In the genomic region with DNA sequence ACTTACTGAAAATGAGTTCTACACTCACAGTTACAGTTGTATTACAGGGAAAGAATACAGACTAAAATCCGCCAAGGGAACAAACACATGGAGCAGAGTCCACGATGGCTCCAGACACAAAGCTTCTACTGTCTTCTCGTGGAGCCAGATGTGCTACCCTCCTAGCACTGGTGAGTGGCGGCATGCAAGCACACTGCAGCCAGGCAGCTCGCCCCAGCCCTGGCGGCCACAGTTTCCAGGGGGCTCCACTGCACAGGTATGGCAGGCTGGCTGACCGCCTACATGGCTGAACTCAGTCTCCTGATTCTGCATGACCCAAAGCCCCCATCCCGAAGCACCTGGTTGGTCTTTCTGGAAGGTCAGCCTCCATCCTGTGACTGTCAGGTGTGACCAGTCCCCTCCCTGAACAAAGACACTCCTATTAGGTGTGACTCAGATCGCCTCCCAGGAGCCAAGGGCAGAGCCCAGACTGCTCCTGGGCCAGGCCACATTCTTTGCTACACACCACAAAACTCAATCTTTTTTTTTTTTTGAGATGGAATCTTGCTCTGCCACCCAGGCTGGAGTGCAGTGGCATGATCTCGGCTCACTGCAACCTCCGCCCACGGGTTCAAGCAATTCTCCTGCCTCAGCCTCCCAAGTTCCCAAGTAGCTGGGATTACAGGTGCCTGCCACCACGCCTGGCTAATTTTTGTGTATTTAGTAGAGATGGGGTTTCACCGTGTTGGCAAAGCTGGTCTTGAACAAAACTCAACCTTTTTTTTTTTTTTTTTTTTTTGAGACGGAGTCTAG, we compare ENCODE assay signal across 24 cellular contexts. TPM values are rescaled to one million over a fixed set of nuclear protein-coding genes. Genes with fewer than 3 reads are reported as not detected.
DNase-seq lines count a peak whose midpoint lies in the region; ATAC-seq and TF ChIP-seq lines count a peak whose summit lies in the region.
"Had no signal": no experiment of that assay in that cellular context is flagged by ENCODE, and none has a peak within 500 bp of the region (broad histone marks: within the 10 kb centered on the region; RNA-seq: fewer than 3 reads in every experiment).

No MANE protein-coding gene starts in this region.

- no peak overlapping the region for H3K27ac Mint-ChIP-seq in WTC11
- no peak overlapping the region for H3K27ac Mint-ChIP-seq in activated naive CD8-positive, alpha-beta T cell treated with anti-CD3 and anti-CD28 coated beads, Interleukin-2, amount 50 U/mL, for 24 hours
- H3K27ac Mint-ChIP-seq: activated T-cell treated with anti-CD3 and anti-CD28 coated beads, Interleukin-2, amount 50 U/mL, for 72 hours; CD4-positive, CD25-positive, alpha-beta regulatory T cell; neural progenitor cell; stimulated activated memory B cell treated with anti-CD40 and anti-IgM and Interleukin-4, amounts not matched to agents 10 μg/mL and 1 μg/mL and 100 μg/mL, for 72 hours; T-helper 2 cell treated with Interferon-gamma antibody and Interleukin-4, amounts not matched to agents 5 μg/mL and 100 μg/mL, for 36 hours had no signal

- POLR2A ChIA-PET in WTC11 (lab: Charles Lee) = no interaction called here

- H3K36me3 Mint-ChIP-seq in WTC11 = no peaks in the 10 kb centered on the region
- no peaks in the 10 kb centered on the region for H3K36me3 Mint-ChIP-seq in activated naive CD8-positive, alpha-beta T cell treated with anti-CD3 and anti-CD28 coated beads, Interleukin-2, amount 50 U/mL, for 24 hours (ENCODE audit: low read depth)
- H3K36me3 Mint-ChIP-seq: CD4-positive, CD25-positive, alpha-beta regulatory T cell; stimulated activated memory B cell treated with anti-CD40 and anti-IgM and Interleukin-4, amounts not matched to agents 10 μg/mL and 1 μg/mL and 100 μg/mL, for 72 hours had no signal

- ATAC-seq in WTC11 (peak; percentile 72), left colon (peak; percentile 56)
- ATAC-seq in activated naive CD8-positive, alpha-beta T cell treated with anti-CD3 and anti-CD28 coated beads, Interleukin-2, amount 50 U/mL, for 24 hours = no peak
- ATAC-seq: activated T-cell treated with anti-CD3 and anti-CD28 coated beads, Interleukin-2, amount 50 U/mL, for 72 hours; Right ventricle myocardium inferior; sciatic nerve; stimulated activated memory B cell treated with anti-CD40 and anti-IgM and Interleukin-4, amounts not matched to agents 10 μg/mL and 1 μg/mL and 100 μg/mL, for 72 hours had no signal

- peaks cover 7% of the 10 kb centered on the region; the same call in 1 of the 2 replicates for H3K27me3 Mint-ChIP-seq in WTC11 (ENCODE audit: low read depth)
- no peaks in the 10 kb centered on the region for H3K27me3 Mint-ChIP-seq in activated naive CD8-positive, alpha-beta T cell treated with anti-CD3 and anti-CD28 coated beads, Interleukin-2, amount 50 U/mL, for 24 hours

- peak; percentile 44 for DNase-seq in activated CD8-positive, alpha-beta memory T cell treated with anti-CD3 and anti-CD28 coated beads for 24 hours
- DNase-seq in activated CD8-positive, alpha-beta memory T cell treated with anti-CD3 and anti-CD28 coated beads, Interleukin-2, amount 50 U/mL, for 4 hours = no peak
- DNase-seq in WTC11 (ENCODE audit: low spot score) (no peak), left colon (no peak), NCI-H748 (lab: John Stamatoyannopoulos, UW; ENCODE audit: unreplicated experiment) (no peak), nucleus accumbens (lab: John Stamatoyannopoulos, UW) (no peak), DMS153 (lab: John Stamatoyannopoulos, UW) (no peak)
- no peak for DNase-seq in activated naive CD8-positive, alpha-beta T cell treated with anti-CD3 and anti-CD28 coated beads, Interleukin-2, amount 50 U/mL, for 24 hours
- DNase-seq: activated CD4-positive, alpha-beta T cell treated with anti-CD3 and anti-CD28 coated beads for 4 hours; activated naive CD4-positive, alpha-beta T cell; activated T-cell treated with anti-CD3 and anti-CD28 coated beads, Interleukin-2, amount 50 U/mL, for 72 hours; CD4-positive, CD25-positive, alpha-beta regulatory T cell; effector CD4-positive, alpha-beta T cell; EL; Kasumi-1; kidney glomerular epithelial cell; NCI-H1694; stimulated activated CD4-positive, alpha-beta T cell treated with anti-CD3 and anti-CD28 coated beads, Interleukin-4, amount 100 ng/mL, for 4 hours had no signal

- CTCF ChIA-PET in WTC11 (lab: Charles Lee) = interaction anchor here (0.7 kb wide), 1 partner anchor 1708 kb away, joined by 4 read pairs; no protein-coding TSS in a partner anchor

- no peaks in the 10 kb centered on the region for H3K4me1 Mint-ChIP-seq in WTC11
- no peaks in the 10 kb centered on the region for H3K4me1 Mint-ChIP-seq in activated naive CD8-positive, alpha-beta T cell treated with anti-CD3 and anti-CD28 coated beads, Interleukin-2, amount 50 U/mL, for 24 hours
- H3K4me1 Mint-ChIP-seq: CD4-positive, CD25-positive, alpha-beta regulatory T cell; neural progenitor cell; stimulated activated memory B cell treated with anti-CD40 and anti-IgM and Interleukin-4, amounts not matched to agents 10 μg/mL and 1 μg/mL and 100 μg/mL, for 72 hours had no signal

- intact Hi-C loops in left colon (cut with DNase I, micrococcal nuclease) = no loop called here

- H3K9me3 Mint-ChIP-seq in WTC11 = no peaks in the 10 kb centered on the region
- no peaks in the 10 kb centered on the region for H3K9me3 Mint-ChIP-seq in activated naive CD8-positive, alpha-beta T cell treated with anti-CD3 and anti-CD28 coated beads, Interleukin-2, amount 50 U/mL, for 24 hours
- H3K9me3 Mint-ChIP-seq: activated T-cell treated with anti-CD3 and anti-CD28 coated beads, Interleukin-2, amount 50 U/mL, for 72 hours; CD4-positive, CD25-positive, alpha-beta regulatory T cell; neural progenitor cell; stimulated activated memory B cell treated with anti-CD40 and anti-IgM and Interleukin-4, amounts not matched to agents 10 μg/mL and 1 μg/mL and 100 μg/mL, for 72 hours; T-helper 2 cell treated with Interferon-gamma antibody and Interleukin-4, amounts not matched to agents 5 μg/mL and 100 μg/mL, for 36 hours had no signal

- H3K4me3 Mint-ChIP-seq in WTC11 = no peak overlapping the region
- no peak overlapping the region for H3K4me3 Mint-ChIP-seq in activated naive CD8-positive, alpha-beta T cell treated with anti-CD3 and anti-CD28 coated beads, Interleukin-2, amount 50 U/mL, for 24 hours
- H3K4me3 Mint-ChIP-seq: activated T-cell treated with anti-CD3 and anti-CD28 coated beads, Interleukin-2, amount 50 U/mL, for 72 hours; CD4-positive, CD25-positive, alpha-beta regulatory T cell; neural progenitor cell; stimulated activated memory B cell treated with anti-CD40 and anti-IgM and Interleukin-4, amounts not matched to agents 10 μg/mL and 1 μg/mL and 100 μg/mL, for 72 hours; T-helper 2 cell treated with Interferon-gamma antibody and Interleukin-4, amounts not matched to agents 5 μg/mL and 100 μg/mL, for 36 hours had no signal

- no peak for TF ChIP-seq CTCF in WTC11 (IDR thresholded peaks at IDR 0.05)

TF ChIP-seq in WTC11, 78 proteins besides CTCF, POLR2A, EP300 and RAD21:
- TF ChIP-seq JAZF1 (CRISPR knock-in tag; IDR thresholded peaks at IDR 0.05) (no peak), NR3C1 (CRISPR knock-in tag; conservative IDR thresholded peaks at IDR 0.05; ENCODE audit: low read depth) (no peak), TEAD1 (CRISPR knock-in tag; IDR thresholded peaks at IDR 0.05) (no peak), ZNF671 (CRISPR knock-in tag; IDR thresholded peaks at IDR 0.05) (no peak), ESRRA (CRISPR knock-in tag; IDR thresholded peaks at IDR 0.05; ENCODE audit: borderline replicate concordance) (no peak), SP1 (CRISPR knock-in tag; conservative IDR thresholded peaks at IDR 0.05) (no peak), ZNF263 (CRISPR knock-in tag; IDR thresholded peaks at IDR 0.05; ENCODE audit: low read depth) (no peak)
- TF ChIP-seq, protein P1, sequence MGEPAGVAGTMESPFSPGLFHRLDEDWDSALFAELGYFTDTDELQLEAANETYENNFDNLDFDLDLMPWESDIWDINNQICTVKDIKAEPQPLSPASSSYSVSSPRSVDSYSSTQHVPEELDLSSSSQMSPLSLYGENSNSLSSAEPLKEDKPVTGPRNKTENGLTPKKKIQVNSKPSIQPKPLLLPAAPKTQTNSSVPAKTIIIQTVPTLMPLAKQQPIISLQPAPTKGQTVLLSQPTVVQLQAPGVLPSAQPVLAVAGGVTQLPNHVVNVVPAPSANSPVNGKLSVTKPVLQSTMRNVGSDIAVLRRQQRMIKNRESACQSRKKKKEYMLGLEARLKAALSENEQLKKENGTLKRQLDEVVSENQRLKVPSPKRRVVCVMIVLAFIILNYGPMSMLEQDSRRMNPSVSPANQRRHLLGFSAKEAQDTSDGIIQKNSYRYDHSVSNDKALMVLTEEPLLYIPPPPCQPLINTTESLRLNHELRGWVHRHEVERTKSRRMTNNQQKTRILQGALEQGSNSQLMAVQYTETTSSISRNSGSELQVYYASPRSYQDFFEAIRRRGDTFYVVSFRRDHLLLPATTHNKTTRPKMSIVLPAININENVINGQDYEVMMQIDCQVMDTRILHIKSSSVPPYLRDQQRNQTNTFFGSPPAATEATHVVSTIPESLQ (CRISPR knock-in tag; IDR thresholded peaks at IDR 0.05) = no peak

RNA-seq across cellular contexts. Expression of a gene that starts 51.5 kb away (rescaled TPM):
- total RNA-seq in WTC11 (2021) (2.3 to 2.9 TPM (median 2.6 TPM) in 3 replicates), left colon (1 to 10 TPM; 2.1 to 2.9 TPM)
- total RNA-seq: CD4-positive, CD25-positive, alpha-beta regulatory T cell had no signal

RNA-seq across cellular contexts. Expression of a gene that starts 58.7 kb away (rescaled TPM):
- total RNA-seq in WTC11 (2021) = 0.16 to 0.31 TPM (median 0.16 TPM) in 3 replicates
- 1 to 10 TPM; 1.7 to 3.7 TPM for total RNA-seq in left colon
- total RNA-seq: NCI-H460 had no signal
